ENCODE assay signal across 12 cellular contexts in the genomic region with DNA sequence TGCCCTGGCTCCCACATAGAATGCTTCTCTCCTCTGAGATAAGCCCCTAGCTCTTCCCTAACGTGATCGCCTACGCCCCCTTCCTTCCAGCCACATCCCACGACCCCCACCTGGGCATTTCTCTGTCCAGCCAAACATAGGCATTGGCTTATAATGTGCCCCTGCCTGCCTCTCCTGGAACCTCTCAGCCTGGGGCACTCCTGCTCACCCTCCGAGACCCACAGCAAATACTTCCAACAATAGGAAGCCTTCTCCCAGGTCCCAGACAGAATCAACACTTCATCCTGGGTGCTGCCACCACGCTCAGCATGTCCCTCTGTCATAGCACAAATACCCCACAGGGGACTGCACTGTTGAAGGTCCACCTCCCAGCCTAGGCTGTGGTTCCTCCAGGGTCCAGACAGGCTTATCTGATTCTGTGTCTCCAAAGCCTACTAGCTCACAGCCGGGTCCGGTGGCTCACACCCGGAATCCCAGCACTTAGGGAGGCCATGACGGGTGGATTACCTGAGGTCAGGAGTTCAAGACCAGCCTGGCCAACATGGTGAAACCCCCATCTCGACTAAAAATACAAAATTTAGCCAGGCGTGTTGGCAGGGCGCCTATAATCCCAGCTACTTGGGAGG. TPM values are rescaled to one million over a fixed set of nuclear protein-coding genes. Genes with fewer than 3 reads are reported as not detected.
DNase-seq lines count a peak whose midpoint lies in the region; ATAC-seq and TF ChIP-seq lines count a peak whose summit lies in the region.
"Had no signal": no experiment of that assay in that cellular context is flagged by ENCODE, and none has a peak within 500 bp of the region (broad histone marks: within the 10 kb centered on the region; RNA-seq: fewer than 3 reads in every experiment).

No MANE protein-coding gene starts in this region.

- no peak for TF ChIP-seq CTCF in WERI-Rb-1 (IDR thresholded peaks at IDR 0.05; ENCODE audit: low read depth, low read length)

- no peaks in the 10 kb centered on the region for H3K27me3 ChIP-seq in WERI-Rb-1 (ENCODE audit: insufficient read depth, low read depth, severe bottlenecking)
- H3K27me3 ChIP-seq in effector memory CD4-positive, alpha-beta T cell (replicated peaks; ENCODE audit: control insufficient read depth, insufficient read depth, low read length, poor library complexity, severe bottlenecking): no peaks in the 10 kb centered on the region
- H3K27me3 ChIP-seq: neural progenitor cell, tibial nerve had no signal

- CTCF ChIA-PET in activated naive CD4-positive, alpha-beta T cell treated with anti-CD3 and anti-CD28 coated beads, Interleukin-2, amount 10 ng/mL, durations not matched to agents 7 days and 5 days (lab: Charles Lee): interaction anchor here (0.5 to 8.4 kb wide), 48 partner anchors 11 to 925 kb away, joined by 3 to 304 read pairs (median 4); a partner anchor contains a TSS
- CTCF ChIA-PET in activated naive CD4-positive, alpha-beta T cell treated with anti-CD3 and anti-CD28 coated beads for 36 hours (lab: Charles Lee): interaction anchor here (0.6 to 10.2 kb wide), 49 partner anchors 9 to 627 kb away, joined by 3 to 230 read pairs (median 6); a partner anchor contains a TSS

- H3K4me3 ChIP-seq in WERI-Rb-1 (ENCODE audit: low read depth, low read length): no peak overlapping the region
- H3K4me3 ChIP-seq in effector memory CD4-positive, alpha-beta T cell (ENCODE audit: insufficient read depth, low read depth, low read length, poor library complexity, severe bottlenecking): no peak overlapping the region
- H3K4me3 ChIP-seq: lower lobe of right lung, neural progenitor cell, tibial nerve had no signal

- peaks cover 52% of the 10 kb centered on the region for H3K4me1 ChIP-seq in effector memory CD4-positive, alpha-beta T cell (ENCODE audit: control insufficient read depth, insufficient read depth, low read length, poor library complexity, severe bottlenecking)
- H3K4me1 ChIP-seq: lower lobe of right lung, neural progenitor cell had no signal

- no peak for DNase-seq in activated naive CD4-positive, alpha-beta T cell treated with anti-CD3 and anti-CD28 coated beads, Interleukin-2, amount 10 ng/mL, durations not matched to agents 7 days and 5 days
- DNase-seq in activated naive CD4-positive, alpha-beta T cell treated with anti-CD3 and anti-CD28 coated beads for 36 hours: no peak
- DNase-seq in WERI-Rb-1: no peak
- no peak for DNase-seq in effector memory CD4-positive, alpha-beta T cell
- no peak for DNase-seq in stimulated activated naive B cell treated with anti-CD40 and anti-IgM and Interleukin-4, amounts not matched to agents 10 μg/mL and 1 μg/mL and 100 μg/mL, for 72 hours
- DNase-seq in foreskin melanocyte: no peak

- intact Hi-C loops in activated naive CD4-positive, alpha-beta T cell treated with anti-CD3 and anti-CD28 coated beads for 36 hours (cut with micrococcal nuclease): loop anchor here (1.0 to 10.0 kb wide), 6 partner anchors 23 to 628 kb away; no protein-coding TSS in a partner anchor

- no peaks in the 10 kb centered on the region for H3K9me3 Mint-ChIP-seq in activated naive CD4-positive, alpha-beta T cell treated with anti-CD3 and anti-CD28 coated beads, Interleukin-2, amount 10 ng/mL, durations not matched to agents 7 days and 5 days
- H3K9me3 Mint-ChIP-seq in activated naive CD4-positive, alpha-beta T cell treated with anti-CD3 and anti-CD28 coated beads for 36 hours: no peaks in the 10 kb centered on the region
- no peaks in the 10 kb centered on the region for H3K9me3 Mint-ChIP-seq in stimulated activated naive B cell treated with anti-CD40 and anti-IgM and Interleukin-4, amounts not matched to agents 10 μg/mL and 1 μg/mL and 100 μg/mL, for 72 hours
- H3K9me3 Mint-ChIP-seq: neural progenitor cell had no signal

- H3K9me3 ChIP-seq in WERI-Rb-1 (ENCODE audit: severe bottlenecking): no peaks in the 10 kb centered on the region
- H3K9me3 ChIP-seq in effector memory CD4-positive, alpha-beta T cell (ENCODE audit: control insufficient read depth, low read length): no peaks in the 10 kb centered on the region
- H3K9me3 ChIP-seq: lower lobe of right lung, tibial nerve had no signal

- peak overlapping the region; percentile 4; the same call in 1 of the 2 replicates for H3K27ac ChIP-seq in WERI-Rb-1
- H3K27ac ChIP-seq in effector memory CD4-positive, alpha-beta T cell (ENCODE audit: insufficient read depth, low read length, poor library complexity, severe bottlenecking): peak overlapping the region; percentile 74
- H3K27ac ChIP-seq: lower lobe of right lung, neural progenitor cell, tibial nerve had no signal

- H3K4me1 Mint-ChIP-seq in activated naive CD4-positive, alpha-beta T cell treated with anti-CD3 and anti-CD28 coated beads, Interleukin-2, amount 10 ng/mL, durations not matched to agents 7 days and 5 days: peaks cover 50% of the 10 kb centered on the region
- peaks cover 45% of the 10 kb centered on the region for H3K4me1 Mint-ChIP-seq in activated naive CD4-positive, alpha-beta T cell treated with anti-CD3 and anti-CD28 coated beads for 36 hours (ENCODE audit: low read depth)
- peaks cover 22 to 46% of the 10 kb centered on the region in 2 donors for H3K4me1 Mint-ChIP-seq in stimulated activated naive B cell treated with anti-CD40 and anti-IgM and Interleukin-4, amounts not matched to agents 10 μg/mL and 1 μg/mL and 100 μg/mL, for 72 hours

- no peak for ATAC-seq in stimulated activated naive B cell treated with anti-CD40 and anti-IgM and Interleukin-4, amounts not matched to agents 10 μg/mL and 1 μg/mL and 100 μg/mL, for 72 hours (replicated peaks)
- ATAC-seq in HG03097 (IDR thresholded peaks at IDR 0.05; ENCODE audit: low FRiP score, unreplicated experiment) (no peak), GM19452 (IDR thresholded peaks at IDR 0.05; ENCODE audit: unreplicated experiment) (no peak)

- H3K4me3 Mint-ChIP-seq in activated naive CD4-positive, alpha-beta T cell treated with anti-CD3 and anti-CD28 coated beads, Interleukin-2, amount 10 ng/mL, durations not matched to agents 7 days and 5 days: no peak overlapping the region
- H3K4me3 Mint-ChIP-seq in activated naive CD4-positive, alpha-beta T cell treated with anti-CD3 and anti-CD28 coated beads for 36 hours: no peak overlapping the region
- H3K4me3 Mint-ChIP-seq in stimulated activated naive B cell treated with anti-CD40 and anti-IgM and Interleukin-4, amounts not matched to agents 10 μg/mL and 1 μg/mL and 100 μg/mL, for 72 hours: peak overlapping the region in 1 of 2 donors; percentile 11
- H3K4me3 Mint-ChIP-seq: neural progenitor cell had no signal

- H3K36me3 ChIP-seq in WERI-Rb-1: no peaks in the 10 kb centered on the region
- H3K36me3 ChIP-seq in effector memory CD4-positive, alpha-beta T cell (ENCODE audit: control insufficient read depth, insufficient read depth, low read length): no peaks in the 10 kb centered on the region
- H3K36me3 ChIP-seq: lower lobe of right lung, neural progenitor cell, tibial nerve had no signal

- peaks cover 18% of the 10 kb centered on the region for H3K27me3 Mint-ChIP-seq in activated naive CD4-positive, alpha-beta T cell treated with anti-CD3 and anti-CD28 coated beads, Interleukin-2, amount 10 ng/mL, durations not matched to agents 7 days and 5 days
- no peaks in the 10 kb centered on the region for H3K27me3 Mint-ChIP-seq in activated naive CD4-positive, alpha-beta T cell treated with anti-CD3 and anti-CD28 coated beads for 36 hours (ENCODE audit: low read depth)
- peaks cover 17 to 18% of the 10 kb centered on the region in 2 donors for H3K27me3 Mint-ChIP-seq in stimulated activated naive B cell treated with anti-CD40 and anti-IgM and Interleukin-4, amounts not matched to agents 10 μg/mL and 1 μg/mL and 100 μg/mL, for 72 hours

- peaks cover 5% of the 10 kb centered on the region for H3K36me3 Mint-ChIP-seq in activated naive CD4-positive, alpha-beta T cell treated with anti-CD3 and anti-CD28 coated beads, Interleukin-2, amount 10 ng/mL, durations not matched to agents 7 days and 5 days
- no peaks in the 10 kb centered on the region for H3K36me3 Mint-ChIP-seq in activated naive CD4-positive, alpha-beta T cell treated with anti-CD3 and anti-CD28 coated beads for 36 hours (ENCODE audit: low read depth)
- H3K36me3 Mint-ChIP-seq in stimulated activated naive B cell treated with anti-CD40 and anti-IgM and Interleukin-4, amounts not matched to agents 10 μg/mL and 1 μg/mL and 100 μg/mL, for 72 hours: no peaks in the 10 kb centered on the region
- H3K36me3 Mint-ChIP-seq: neural progenitor cell had no signal

- peak overlapping the region; percentile 98 for H3K27ac Mint-ChIP-seq in activated naive CD4-positive, alpha-beta T cell treated with anti-CD3 and anti-CD28 coated beads, Interleukin-2, amount 10 ng/mL, durations not matched to agents 7 days and 5 days
- no peak overlapping the region for H3K27ac Mint-ChIP-seq in activated naive CD4-positive, alpha-beta T cell treated with anti-CD3 and anti-CD28 coated beads for 36 hours
- H3K27ac Mint-ChIP-seq in stimulated activated naive B cell treated with anti-CD40 and anti-IgM and Interleukin-4, amounts not matched to agents 10 μg/mL and 1 μg/mL and 100 μg/mL, for 72 hours: peak overlapping the region; percentile 77

RNA-seq across cellular contexts. Expression of a gene that starts 24.2 kb away (rescaled TPM):
- total RNA-seq in activated naive CD4-positive, alpha-beta T cell treated with anti-CD3 and anti-CD28 coated beads for 36 hours: not detected
- total RNA-seq: T-helper 2 cell treated with Interferon-gamma antibody and Interleukin-4, amounts not matched to agents 100 ng/mL and 5 ng/mL, for 36 hours; tibial nerve had no signal

RNA-seq across cellular contexts. Expression of a gene that starts 34.1 kb away (rescaled TPM):
- total RNA-seq in activated naive CD4-positive, alpha-beta T cell treated with anti-CD3 and anti-CD28 coated beads for 36 hours: not detected
- total RNA-seq: lower lobe of right lung, tibial nerve had no signal
